ENCODE assay signal across 21 cellular contexts in genomic region chr11:78251083-78251699, GRCh38.
DNase-seq lines count a peak whose midpoint lies in the region; ATAC-seq, FAIRE-seq and TF ChIP-seq lines count a peak whose summit lies in the region.
"Had no signal": no experiment of that assay in that cellular context is flagged by ENCODE, and none has a peak within 500 bp of the region (broad histone marks: within the 10 kb centered on the region; RNA-seq: fewer than 3 reads in every experiment).

No MANE protein-coding gene starts in this region.

- no peak for TF ChIP-seq RAD21 in HepG2 (CRISPR knock-in tag; IDR thresholded peaks at IDR 0.05)

- 94% methylated on average over 1 of the region's 1 CpG for WGBS in HepG2 (ENCODE audit: low lambda C conversion rate)

- in situ Hi-C loops in HepG2 (cut with HindIII; ENCODE audit: extremely low pct_ligation_motif_present, low pct_unique_long_range_greater_than_20kb) = no loop called here

- TF ChIP-seq POLR2A in endothelial cell of umbilical vein (IDR thresholded peaks at IDR 0.05; ENCODE audit: low read depth, low read length) (no peak), HepG2 (IDR thresholded peaks at IDR 0.05; ENCODE audit: insufficient read depth in 1 of 2, low read depth in 2 of 2, low read length in 2 of 2) (no peak)

- H3K4me1 ChIP-seq in endothelial cell of umbilical vein (ENCODE audit: control insufficient read depth, extremely low read depth, insufficient read depth, low read length) = peaks cover 16% of the 10 kb centered on the region
- H3K4me1 ChIP-seq in HepG2 (ENCODE audit: insufficient read depth, low read length) = peaks cover 15% of the 10 kb centered on the region
- peaks cover 28 to 59% of the 10 kb centered on the region in 2 donors for H3K4me1 ChIP-seq in thoracic aorta (ENCODE audit: control insufficient read depth in 1 of 2, low read depth in 2 of 2)
- H3K4me1 ChIP-seq: parathyroid adenoma had no signal

- ATAC-seq in HepG2 (no peak; the same call in 2 of the 3 replicates), thoracic aorta (ENCODE audit: insufficient number of reproducible peaks, low FRiP score, low read depth) (peak; percentile 51), natural killer cell (no peak), GM21526 (IDR thresholded peaks at IDR 0.05; ENCODE audit: low FRiP score, unreplicated experiment) (no peak)
- no peak for ATAC-seq in naive thymus-derived CD8-positive, alpha-beta T cell

- CTCF ChIA-PET in endothelial cell of umbilical vein (lab: Charles Lee) (interaction anchor here (0.6 to 2.2 kb wide), 6 partner anchors 10 to 313 kb away, joined by 3 to 10 read pairs (median 4); no protein-coding TSS in a partner anchor), HepG2 (lab: Yijun Ruan, JAX; ENCODE audit: low intra/inter-chr PET ratio, low total read pairs) (no interaction called here)

- H3K4me3 ChIP-seq in endothelial cell of umbilical vein (replicated peaks in 1 of 3; ENCODE audit: insufficient read depth in 1 of 3, low read depth in 1 of 3, low read length in 3 of 3) = no peak overlapping the region
- H3K4me3 ChIP-seq in HepG2 (replicated peaks in 1 of 3; ENCODE audit: insufficient read depth in 1 of 3, low read depth in 2 of 3, low read length in 3 of 3) = no peak overlapping the region
- H3K4me3 ChIP-seq in thoracic aorta = no peak overlapping the region
- H3K4me3 ChIP-seq: BLaER1 treated with 17β-estradiol and CSF1 and Interleukin-3, amounts not matched to agents 10 nM and 100 nM had no signal

- H3K4me2 ChIP-seq in endothelial cell of umbilical vein (ENCODE audit: insufficient read depth, low read length) (no peak overlapping the region), HepG2 (ENCODE audit: low read depth, low read length) (no peak overlapping the region)

- H3K27ac Mint-ChIP-seq in natural killer cell = no peak overlapping the region
- H3K27ac Mint-ChIP-seq in naive thymus-derived CD8-positive, alpha-beta T cell = no peak overlapping the region
- H3K27ac Mint-ChIP-seq: activated T-cell treated with anti-CD3 and anti-CD28 coated beads, Interleukin-2, amount 50 U/mL, for 24 hours had no signal

- TF ChIP-seq EP300 in HepG2 (IDR thresholded peaks at IDR 0.05; ENCODE audit: low read depth in 2 of 2, low read length in 2 of 2) (no peak), HepG2 (CRISPR knock-in tag; IDR thresholded peaks at IDR 0.05; ENCODE audit: borderline replicate concordance) (no peak)

- DNase-seq in HS-27A (ENCODE audit: low read depth) (peak; percentile 15), endothelial cell of umbilical vein (ENCODE audit: low read depth, low spot score) (peak; percentile 58), HepG2 (ENCODE audit: low spot score) (peak; percentile 17), thoracic aorta (ENCODE audit: low spot score) (no peak), natural killer cell (no peak), NCI-H2107 treated with DMSO at 0.1 percent for 48 hours (lab: John Stamatoyannopoulos, UW; ENCODE audit: unreplicated experiment) (no peak)
- DNase-seq in naive thymus-derived CD8-positive, alpha-beta T cell = no peak
- DNase-seq: activated CD4-positive, alpha-beta T cell treated with anti-CD3 and anti-CD28 coated beads for 48 hours; activated T-cell treated with anti-CD3 and anti-CD28 coated beads, Interleukin-2, amount 50 U/mL, for 24 hours; anterior cingulate cortex; effector CD4-positive, alpha-beta T cell; H7; hypothalamus; Kasumi-1; mesenchymal stem cell; NCI-H187; NCI-H774 had no signal

- TF ChIP-seq CTCF in endothelial cell of umbilical vein (IDR thresholded peaks at IDR 0.05; ENCODE audit: extremely low read depth in 1 of 2, insufficient read depth in 1 of 2, low read depth in 1 of 2, low read length in 2 of 2) = no peak
- TF ChIP-seq CTCF in HepG2 (CRISPR knock-in tag; IDR thresholded peaks at IDR 0.05) = no peak
- no peak for TF ChIP-seq CTCF in thoracic aorta (IDR thresholded peaks at IDR 0.05)
- TF ChIP-seq CTCF in natural killer cell (IDR thresholded peaks at IDR 0.05) = no peak

- H3K27me3 Mint-ChIP-seq in natural killer cell (ENCODE audit: low read depth in 2 of 2) = no peaks in the 10 kb centered on the region
- H3K27me3 Mint-ChIP-seq in naive thymus-derived CD8-positive, alpha-beta T cell = peaks cover 0 to 3% (median 0%) of the 10 kb centered on the region in 5 donors
- H3K27me3 Mint-ChIP-seq: activated T-cell treated with anti-CD3 and anti-CD28 coated beads, Interleukin-2, amount 50 U/mL, for 24 hours had no signal

- no peaks in the 10 kb centered on the region for H3K36me3 Mint-ChIP-seq in natural killer cell
- H3K36me3 Mint-ChIP-seq in naive thymus-derived CD8-positive, alpha-beta T cell = peaks cover 0 to 5% (median 1%) of the 10 kb centered on the region in 3 donors

- H3K4me1 Mint-ChIP-seq in natural killer cell = no peaks in the 10 kb centered on the region
- H3K4me1 Mint-ChIP-seq in naive thymus-derived CD8-positive, alpha-beta T cell = peaks cover 0 to 2% (median 0%) of the 10 kb centered on the region in 4 donors

- peak; percentile 77 for FAIRE-seq in endothelial cell of umbilical vein (lab: Jason Lieb, UNC)
- no peak for FAIRE-seq in HepG2 (lab: Jason Lieb, UNC)

- BruUV-seq in endothelial cell of umbilical vein (replicated peaks; lab: Mats Ljungman, UMichigan) (no TSS peak), HepG2 (replicated peaks; lab: Mats Ljungman, UMichigan) (no TSS peak)

- H3K79me2 ChIP-seq in endothelial cell of umbilical vein (ENCODE audit: control insufficient read depth, insufficient read depth, low read length) (peaks cover 16% of the 10 kb centered on the region), HepG2 (ENCODE audit: insufficient read depth, low read length) (no peaks in the 10 kb centered on the region)
- H3K79me2 ChIP-seq: parathyroid adenoma had no signal

- H3K9ac ChIP-seq in endothelial cell of umbilical vein (replicated peaks; ENCODE audit: extremely low read depth, insufficient read depth, low read length) (no peak overlapping the region), HepG2 (ENCODE audit: insufficient read depth, low read depth, low read length) (no peak overlapping the region)
- H3K9ac ChIP-seq: BLaER1 treated with 17β-estradiol and CSF1 and Interleukin-3, amounts not matched to agents 10 nM and 100 nM; parathyroid adenoma had no signal

- H3K27ac ChIP-seq in endothelial cell of umbilical vein (ENCODE audit: insufficient read depth, low read depth, low read length) (no peak overlapping the region), HepG2 (ENCODE audit: extremely low read length, insufficient read depth, low read length) (no peak overlapping the region), thoracic aorta (peak overlapping the region; percentile 59 to 66)
- H3K27ac ChIP-seq: BLaER1 treated with 17β-estradiol and CSF1 and Interleukin-3, amounts not matched to agents 10 nM and 100 nM; parathyroid adenoma; RWPE1 had no signal

- no peaks in the 10 kb centered on the region for H3K9me1 ChIP-seq in endothelial cell of umbilical vein (replicated peaks; ENCODE audit: control insufficient read depth, extremely low read depth, insufficient read depth, low read length)

- POLR2A ChIA-PET in endothelial cell of umbilical vein (lab: Charles Lee) = no interaction called here
- POLR2A ChIA-PET in HepG2 (lab: Yijun Ruan, JAX) = no interaction called here
- POLR2A ChIA-PET in naive thymus-derived CD8-positive, alpha-beta T cell (lab: Charles Lee) = interaction anchor here (0.5 kb wide), 1 partner anchor 49 kb away, joined by 3 read pairs; no protein-coding TSS in a partner anchor

- H3K9me3 ChIP-seq in endothelial cell of umbilical vein (replicated peaks; ENCODE audit: control insufficient read depth, insufficient read depth, low read length) = no peaks in the 10 kb centered on the region
- H3K9me3 ChIP-seq in HepG2 (ENCODE audit: low read length) = no peaks in the 10 kb centered on the region
- no peaks in the 10 kb centered on the region for H3K9me3 ChIP-seq in thoracic aorta

- intact Hi-C loops in endothelial cell of umbilical vein (cut with micrococcal nuclease) = no loop called here
- intact Hi-C loops in HepG2 (cut with micrococcal nuclease; ENCODE audit: unreplicated experiment) = no loop called here
- intact Hi-C loops in natural killer cell (cut with micrococcal nuclease) = no loop called here

- H3K9me3 Mint-ChIP-seq in natural killer cell = no peaks in the 10 kb centered on the region
- H3K9me3 Mint-ChIP-seq in naive thymus-derived CD8-positive, alpha-beta T cell = peaks cover 0 to 8% (median 0%) of the 10 kb centered on the region in 9 donors

- H3K4me3 Mint-ChIP-seq in natural killer cell = no peak overlapping the region
- no peak overlapping the region for H3K4me3 Mint-ChIP-seq in naive thymus-derived CD8-positive, alpha-beta T cell
- H3K4me3 Mint-ChIP-seq: activated T-cell treated with anti-CD3 and anti-CD28 coated beads, Interleukin-2, amount 50 U/mL, for 24 hours had no signal

- H3K27me3 ChIP-seq in endothelial cell of umbilical vein (ENCODE audit: control insufficient read depth in 2 of 2, insufficient read depth in 2 of 2, low read length in 2 of 2) (no peaks in the 10 kb centered on the region), HepG2 (ENCODE audit: control insufficient read depth in 1 of 2, insufficient read depth in 2 of 2, low read length in 2 of 2) (no peaks in the 10 kb centered on the region), thoracic aorta (replicated peaks; ENCODE audit: insufficient read depth) (no peaks in the 10 kb centered on the region)
- H3K27me3 ChIP-seq: BLaER1 treated with 17β-estradiol and CSF1 and Interleukin-3, amounts not matched to agents 10 nM and 100 nM had no signal

- H3K36me3 ChIP-seq in endothelial cell of umbilical vein (ENCODE audit: control insufficient read depth in 2 of 2, extremely low read depth in 1 of 2, insufficient read depth in 2 of 2, low read length in 2 of 2) = peaks cover 5 to 6% of the 10 kb centered on the region in 2 experiments
- peaks cover 2 to 8% of the 10 kb centered on the region in 2 experiments; a peak in 4 of 5 replicates for H3K36me3 ChIP-seq in HepG2 (replicated peaks in 1 of 2; ENCODE audit: control insufficient read depth in 1 of 2, insufficient read depth in 2 of 2, low read length in 2 of 2)
- peaks cover 5% of the 10 kb centered on the region for H3K36me3 ChIP-seq in thoracic aorta

- dilution Hi-C loops in endothelial cell of umbilical vein (cut with MboI; ENCODE audit: extremely low pct_ligation_motif_present, low sequenced_read_pairs) = no loop called here

- H2AFZ ChIP-seq in endothelial cell of umbilical vein (ENCODE audit: low read depth, low read length) (no peak overlapping the region), HepG2 (ENCODE audit: low read length) (no peak overlapping the region)
- H2AFZ ChIP-seq: parathyroid adenoma had no signal

- H4K20me1 ChIP-seq in endothelial cell of umbilical vein (replicated peaks; ENCODE audit: control insufficient read depth, extremely low read depth, insufficient read depth, low read length) (no peaks in the 10 kb centered on the region), HepG2 (ENCODE audit: insufficient read depth, low read length) (no peaks in the 10 kb centered on the region)

TF ChIP-seq in endothelial cell of umbilical vein, 7 proteins besides CTCF, POLR2A, EP300 and RAD21 (continues in another document):
- TF ChIP-seq FOS (IDR thresholded peaks at IDR 0.05; ENCODE audit: borderline replicate concordance, insufficient read depth, low read length) (no peak), JUN (IDR thresholded peaks at IDR 0.05; ENCODE audit: borderline replicate concordance, insufficient read depth, insufficient read length, low read depth) (no peak)

TF ChIP-seq in HepG2, 621 proteins besides CTCF, POLR2A, EP300 and RAD21 (continues in another document):
- no peak for TF ChIP-seq ZNF33A (CRISPR knock-in tag; IDR thresholded peaks at IDR 0.05; ENCODE audit: borderline replicate concordance)

Comparison
In these comparisons a context has a peak if more than half of its experiments do, and no peak if none do; other contexts are left out.
1. DNase-seq: peak in HS-27A (single experiment), endothelial cell of umbilical vein (single experiment) and HepG2 (single experiment); none in thoracic aorta (single experiment), natural killer cell (single experiment), naive thymus-derived CD8-positive, alpha-beta T cell (0 of 10) and NCI-H2107 treated with DMSO at 0.1 percent for 48 hours (single experiment).
2. H3K27ac ChIP-seq: peak in thoracic aorta (2 of 2); none in endothelial cell of umbilical vein (single experiment) and HepG2 (single experiment).